Comparison of ENCODE assay signal across 16 cellular contexts in the genomic region with DNA sequence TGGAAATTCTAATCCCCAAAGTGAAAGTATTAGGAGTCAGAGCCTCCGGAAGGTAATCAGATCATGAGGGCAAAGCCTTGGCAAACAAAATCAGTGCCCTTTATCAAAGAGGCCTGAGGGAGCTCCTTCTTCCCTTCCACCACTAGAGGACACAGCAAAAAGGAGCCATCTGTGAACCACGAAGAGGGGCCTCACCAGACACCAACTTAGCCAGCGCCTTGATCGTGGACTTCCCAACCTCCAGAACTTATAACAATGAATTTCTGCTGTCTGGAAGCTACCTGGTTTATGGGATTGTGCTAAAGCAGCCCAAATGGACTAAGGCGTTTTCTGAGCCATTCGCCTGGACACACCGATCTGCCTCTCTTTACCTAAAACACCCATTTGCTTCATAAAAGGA.
DNase-seq lines count a peak whose midpoint lies in the region; ATAC-seq and TF ChIP-seq lines count a peak whose summit lies in the region.
"Had no signal": no experiment of that assay in that cellular context is flagged by ENCODE, and none has a peak within 500 bp of the region (broad histone marks: within the 10 kb centered on the region; RNA-seq: fewer than 3 reads in every experiment).

No MANE protein-coding gene starts in this region.

- TF ChIP-seq CTCF in CD4-positive, alpha-beta T cell (IDR thresholded peaks at IDR 0.05) = no peak
- TF ChIP-seq CTCF in HFFc6 (IDR thresholded peaks at IDR 0.05) = no peak

- H3K4me3 ChIP-seq in CD8-positive, alpha-beta memory T cell (ENCODE audit: low read length) = no peak overlapping the region
- H3K4me3 ChIP-seq: A549 had no signal

- H3K9me3 Mint-ChIP-seq in CD4-positive, alpha-beta T cell = peaks cover 8% of the 10 kb centered on the region
- H3K9me3 Mint-ChIP-seq in CD8-positive, alpha-beta memory T cell = peaks cover 8 to 10% (median 8%) of the 10 kb centered on the region in 5 donors
- peaks cover 10% of the 10 kb centered on the region; the same call in 1 of the 2 replicates for H3K9me3 Mint-ChIP-seq in HFFc6

- intact Hi-C loops in CD4-positive, alpha-beta T cell (cut with DNase I, micrococcal nuclease) = loop anchor here in 1 of 2 experiments (5.0 to 10.0 kb wide), 2 partner anchors 140 to 408 kb away; no protein-coding TSS in a partner anchor

- POLR2A ChIA-PET in CD4-positive, alpha-beta T cell (lab: Charles Lee) = no interaction called here
- POLR2A ChIA-PET in CD8-positive, alpha-beta memory T cell (lab: Charles Lee) = no interaction called here

- no peak for ATAC-seq in CD4-positive, alpha-beta T cell (ENCODE audit: poor library complexity)

- H3K27me3 Mint-ChIP-seq in CD4-positive, alpha-beta T cell = no peaks in the 10 kb centered on the region
- no peaks in the 10 kb centered on the region for H3K27me3 Mint-ChIP-seq in CD8-positive, alpha-beta memory T cell
- H3K27me3 Mint-ChIP-seq in HFFc6 (ENCODE audit: insufficient read depth) = no peaks in the 10 kb centered on the region

- no peaks in the 10 kb centered on the region for H3K36me3 ChIP-seq in CD8-positive, alpha-beta memory T cell (ENCODE audit: insufficient read depth, low read length)

- peaks cover 13% of the 10 kb centered on the region for H3K4me1 Mint-ChIP-seq in CD4-positive, alpha-beta T cell (ENCODE audit: low read depth)
- peaks cover 6 to 30% (median 30%) of the 10 kb centered on the region in 3 donors for H3K4me1 Mint-ChIP-seq in CD8-positive, alpha-beta memory T cell
- H3K4me1 Mint-ChIP-seq in HFFc6 (ENCODE audit: low read depth) = no peaks in the 10 kb centered on the region

- peak overlapping the region; percentile 62 for H3K27ac Mint-ChIP-seq in CD4-positive, alpha-beta T cell
- H3K27ac Mint-ChIP-seq in CD8-positive, alpha-beta memory T cell = no peak overlapping the region
- no peak overlapping the region for H3K27ac Mint-ChIP-seq in HFFc6

- H3K4me1 ChIP-seq in CD8-positive, alpha-beta memory T cell (ENCODE audit: insufficient read depth, low read length) = peaks cover 36% of the 10 kb centered on the region
- H3K4me1 ChIP-seq: A549 had no signal

- no peaks in the 10 kb centered on the region for H3K27me3 ChIP-seq in CD4-positive, alpha-beta T cell (ENCODE audit: control insufficient read depth, insufficient read depth, low read length)
- no peaks in the 10 kb centered on the region for H3K27me3 ChIP-seq in CD8-positive, alpha-beta memory T cell (ENCODE audit: insufficient read depth, low read length, poor library complexity, severe bottlenecking)

- CTCF ChIA-PET in CD4-positive, alpha-beta T cell (lab: Charles Lee) = no interaction called here
- CTCF ChIA-PET in CD8-positive, alpha-beta memory T cell (lab: Charles Lee) = no interaction called here

- peaks cover 21% of the 10 kb centered on the region for H3K36me3 Mint-ChIP-seq in CD4-positive, alpha-beta T cell (ENCODE audit: low read depth)
- peaks cover 8 to 15% (median 10%) of the 10 kb centered on the region in 3 donors for H3K36me3 Mint-ChIP-seq in CD8-positive, alpha-beta memory T cell
- H3K36me3 Mint-ChIP-seq in HFFc6 (ENCODE audit: low read depth) = peaks cover 21% of the 10 kb centered on the region

- H3K9me3 ChIP-seq in CD4-positive, alpha-beta T cell (ENCODE audit: control insufficient read depth, low read length) = peaks cover 9% of the 10 kb centered on the region
- H3K9me3 ChIP-seq in CD8-positive, alpha-beta memory T cell (ENCODE audit: low read length) = peaks cover 4% of the 10 kb centered on the region

- H3K4me3 Mint-ChIP-seq in CD4-positive, alpha-beta T cell = no peak overlapping the region
- H3K4me3 Mint-ChIP-seq in CD8-positive, alpha-beta memory T cell = no peak overlapping the region
- H3K4me3 Mint-ChIP-seq in HFFc6 = no peak overlapping the region
- H3K4me3 Mint-ChIP-seq: H9 had no signal

- H3K27ac ChIP-seq in CD4-positive, alpha-beta T cell (ENCODE audit: low read depth, low read length) = no peak overlapping the region
- no peak overlapping the region for H3K27ac ChIP-seq in CD8-positive, alpha-beta memory T cell (ENCODE audit: low read depth, low read length)
- H3K27ac ChIP-seq: A549 had no signal

- DNase-seq in CD4-positive, alpha-beta T cell = no peak
- DNase-seq in NCI-H82 treated with DMSO at 0.1 percent for 48 hours (lab: John Stamatoyannopoulos, UW; ENCODE audit: unreplicated experiment) = peak; percentile 43
- peak; percentile 23 for DNase-seq in islet precursor cell
- peak; percentile 10 for DNase-seq in ureter (ENCODE audit: low spot score)
- DNase-seq in CD8-positive, alpha-beta memory T cell = no peak
- no peak for DNase-seq in stimulated activated CD4-positive, alpha-beta T cell treated with anti-CD3 and anti-CD28 coated beads, Interleukin-2, amount 100 ng/mL, for 24 hours
- DNase-seq in HUDEP-2 (lab: John Stamatoyannopoulos, UW; ENCODE audit: unreplicated experiment in 76 of 76) = no peak
- no peak for DNase-seq in HFFc6
- DNase-seq: AML-193, DMS153, DMS79, GDM1, GOT3, KG1 had no signal

Comparison
In these comparisons a context has a peak if more than half of its experiments do, and no peak if none do; other contexts are left out.
1. DNase-seq: peak in NCI-H82 treated with DMSO at 0.1 percent for 48 hours (single experiment), islet precursor cell (single experiment) and ureter (single experiment); none in CD4-positive, alpha-beta T cell (0 of 10), CD8-positive, alpha-beta memory T cell (0 of 5), stimulated activated CD4-positive, alpha-beta T cell treated with anti-CD3 and anti-CD28 coated beads, Interleukin-2, amount 100 ng/mL, for 24 hours (0 of 2), HUDEP-2 (0 of 76) and HFFc6 (single experiment).